ENCODE assay signal across 8 cellular contexts in the genomic region with DNA sequence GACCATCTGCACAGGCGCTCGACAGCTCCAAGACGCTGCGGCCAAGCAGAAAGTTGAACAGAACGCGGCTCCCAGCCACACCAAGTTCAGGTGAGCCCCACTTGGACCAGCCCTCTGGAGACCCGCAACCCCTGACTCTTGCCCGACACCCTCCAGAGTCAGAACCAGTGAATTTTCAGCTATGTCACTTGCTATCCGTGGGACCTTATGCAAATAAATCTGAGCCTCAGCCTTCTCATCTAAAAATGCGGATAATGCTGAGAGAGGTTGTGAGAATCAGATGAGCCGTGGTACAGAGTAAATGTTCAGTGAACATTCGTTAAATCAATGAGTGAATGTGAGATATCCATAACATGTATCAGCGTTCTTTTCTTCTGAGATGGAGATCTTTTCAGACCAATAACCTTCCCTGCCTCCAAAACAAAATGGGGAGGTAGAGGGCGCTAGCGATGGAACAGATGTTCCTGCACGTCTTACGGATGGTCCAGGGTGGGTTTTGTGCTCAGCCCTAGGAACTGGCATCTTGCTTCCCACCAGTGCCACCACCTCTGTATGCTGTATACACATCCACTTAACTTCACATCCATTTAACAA. TPM values are rescaled to one million over a fixed set of nuclear protein-coding genes. Genes with fewer than 3 reads are reported as not detected.
A peak's percentile ranks its signal among the peaks of the same experiment; 100 is the strongest.
DNase-seq lines count a peak whose midpoint lies in the region; ATAC-seq and TF ChIP-seq lines count a peak whose summit lies in the region.

No MANE protein-coding gene starts in this region.

- peaks cover 14% of the 10 kb centered on the region for H3K4me1 ChIP-seq in mucosa of descending colon (ENCODE audit: low read depth)

- in situ Hi-C loops in GM13976 (cut with MboI; ENCODE audit: low sequenced_read_pairs, unreplicated experiment), result no loop called here

- H3K27ac ChIP-seq in 22Rv1, result peak overlapping the region; percentile 79

- ATAC-seq in central memory CD8-positive, alpha-beta T cell (replicated peaks; ENCODE audit: extremely low read depth, poor library complexity, severe bottlenecking), result peak; percentile 4
- no peak for ATAC-seq in mucosa of descending colon
- ATAC-seq in HG03354 (IDR thresholded peaks at IDR 0.05; ENCODE audit: poor library complexity, severe bottlenecking, unreplicated experiment), result no peak
- no peak for ATAC-seq in GM19035 (IDR thresholded peaks at IDR 0.05; ENCODE audit: unreplicated experiment)

- H3K27me3 Mint-ChIP-seq in central memory CD8-positive, alpha-beta T cell, result no peaks in the 10 kb centered on the region

- no peaks in the 10 kb centered on the region for H3K9me3 ChIP-seq in mucosa of descending colon

- DNase-seq in GM13976 (ENCODE audit: low spot score) (no peak), NCI-H82 (lab: John Stamatoyannopoulos, UW) (peak; percentile 73), mucosa of descending colon (peak in 1 of 3 donors; percentile 34)
- no peak for DNase-seq in central memory CD8-positive, alpha-beta T cell (ENCODE audit: low spot score in 2 of 2)
- DNase-seq in stimulated activated CD4-positive, alpha-beta T cell treated with anti-CD3 and anti-CD28 coated beads, Interleukin-1b, Interleukin-23, amount 100 ng/mL, for 48 hours, result no peak

- intact Hi-C loops in mucosa of descending colon (cut with DNase I, micrococcal nuclease), result no loop called here

- H3K4me3 ChIP-seq in mucosa of descending colon, result peak overlapping the region; percentile 85

- peak overlapping the region; percentile 92 for H3K4me3 Mint-ChIP-seq in central memory CD8-positive, alpha-beta T cell

- H3K9me3 Mint-ChIP-seq in central memory CD8-positive, alpha-beta T cell, result no peaks in the 10 kb centered on the region

- peak overlapping the region; percentile 93 for H3K27ac Mint-ChIP-seq in central memory CD8-positive, alpha-beta T cell (ENCODE audit: low read depth)

- H3K36me3 Mint-ChIP-seq in central memory CD8-positive, alpha-beta T cell (ENCODE audit: insufficient read depth), result peaks cover 32% of the 10 kb centered on the region

- peaks cover 19% of the 10 kb centered on the region for H3K4me1 Mint-ChIP-seq in central memory CD8-positive, alpha-beta T cell

- TF ChIP-seq CTCF in 22Rv1 (IDR thresholded peaks at IDR 0.05), result peak; percentile 54
- TF ChIP-seq CTCF in GM13976 (IDR thresholded peaks at IDR 0.05; ENCODE audit: borderline replicate concordance, control extremely low read depth, extremely low read depth, insufficient read depth, missing control alignments), result peak; percentile 41
- TF ChIP-seq CTCF in mucosa of descending colon (IDR thresholded peaks at IDR 0.05), result no peak

- H3K36me3 ChIP-seq in mucosa of descending colon (ENCODE audit: low read depth), result no peaks in the 10 kb centered on the region

RNA-seq across cellular contexts. Expression of a gene that starts 0.5 kb away (rescaled TPM):
- 10 to 100 TPM; 44.7 to 54.6 (median 52.6) TPM for total RNA-seq in mucosa of descending colon

RNA-seq across cellular contexts. Expression of a gene that starts 0.8 kb away (rescaled TPM):
- 10 to 100 TPM; 24.9 to 29.3 (median 27.7) TPM for total RNA-seq in mucosa of descending colon
